In the genomic region with DNA sequence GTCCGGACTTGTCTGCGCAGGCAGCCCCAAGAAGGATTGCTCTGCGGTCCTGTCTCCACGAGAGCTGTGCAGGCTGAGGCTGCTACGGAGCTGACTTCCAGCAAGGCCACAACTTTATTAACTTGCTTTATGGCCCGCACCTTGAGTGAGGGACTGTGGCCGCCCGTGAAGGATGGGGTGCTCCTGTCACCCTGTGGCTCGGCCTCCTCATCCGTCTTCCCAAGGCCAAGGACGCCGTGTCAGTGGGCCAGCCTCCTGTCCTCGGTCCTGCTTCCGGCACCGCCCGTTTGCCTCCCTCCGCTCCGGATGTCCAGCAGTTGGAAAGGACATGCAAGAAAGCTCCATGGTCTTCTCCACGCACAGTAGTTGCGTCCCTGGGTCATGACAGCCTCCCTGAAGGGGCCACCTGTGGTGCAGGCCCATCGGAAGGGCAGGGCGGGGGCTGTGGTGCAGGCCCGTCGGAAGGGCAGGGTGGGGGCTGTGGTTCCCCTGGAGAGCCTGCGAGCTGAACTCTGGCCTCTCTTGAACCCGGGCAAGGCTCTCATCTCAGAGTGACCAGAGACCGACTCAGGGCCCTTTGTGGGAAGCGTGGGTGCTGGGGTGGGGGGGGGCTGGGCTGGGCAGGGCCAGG, we compare ENCODE assay signal across 31 cellular contexts.
DNase-seq lines count a peak whose midpoint lies in the region; ATAC-seq and TF ChIP-seq lines count a peak whose summit lies in the region.
"Had no signal": no experiment of that assay in that cellular context is flagged by ENCODE, and none has a peak within 500 bp of the region (broad histone marks: within the 10 kb centered on the region; RNA-seq: fewer than 3 reads in every experiment).

No MANE protein-coding gene starts in this region.

- 96% methylated on average over 10 of the region's 28 CpGs for WGBS in suprapubic skin

- TF ChIP-seq EP300 in suprapubic skin (IDR thresholded peaks at IDR 0.05) = no peak

- no peak for ATAC-seq in GM19035 (IDR thresholded peaks at IDR 0.05; ENCODE audit: unreplicated experiment)
- ATAC-seq: foreskin keratinocyte, pancreas had no signal

- peak in 2 of 3 donors; percentile 44 to 46 for DNase-seq in Peyer's patch
- peak; percentile 62 for DNase-seq in coronary artery (ENCODE audit: low spot score)
- DNase-seq in islet precursor cell = peak; percentile 41
- DNase-seq in suprapubic skin (ENCODE audit: low spot score in 2 of 2) = peak; percentile 51 to 75
- no peak for DNase-seq in amniotic stem cell (lab: John Stamatoyannopoulos, UW)
- no peak for DNase-seq in HK-2 (ENCODE audit: unreplicated experiment)
- DNase-seq: activated CD4-positive, alpha-beta T cell treated with anti-CD3 and anti-CD28 coated beads for 48 hours; activated CD8-positive, alpha-beta memory T cell treated with anti-CD3 and anti-CD28 coated beads for 24 hours; activated naive CD8-positive, alpha-beta T cell treated with anti-CD3 and anti-CD28 coated beads for 36 hours; activated T-cell treated with anti-CD3 and anti-CD28 coated beads for 4 hours; DND-41; esophagus squamous epithelium; foreskin keratinocyte; GF-D8; Kasumi-1; MV-4-11; NCI-H1436 treated with DMSO at 0.1 percent for 48 hours; NCI-H345; PC-9; SHP77 treated with DMSO at 0.1 percent for 48 hours; stimulated activated CD4-positive, alpha-beta T cell treated with anti-CD3 and anti-CD28 coated beads, Interleukin-12 subunit alpha, Interleukin-12 subunit beta, amount 100 ng/mL, for 4 hours; stimulated activated CD4-positive, alpha-beta T cell treated with anti-CD3 and anti-CD28 coated beads, Interleukin-2, amount 100 ng/mL, for 48 hours; stomach; WERI-Rb-1 had no signal

- H3K9me3 ChIP-seq in Peyer's patch (peaks cover 0 to 8% (median 0%) of the 10 kb centered on the region in 4 donors), suprapubic skin (no peaks in the 10 kb centered on the region)
- H3K9me3 ChIP-seq: ascending aorta, esophagus squamous epithelium, pancreas, stomach, thyroid gland had no signal

- H3K27ac ChIP-seq in Peyer's patch (no peak overlapping the region), coronary artery (no peak overlapping the region), suprapubic skin (no peak overlapping the region)
- H3K27ac ChIP-seq: C4-2B, cardiac muscle cell, foreskin keratinocyte, pancreas, PC-9, thyroid gland, WERI-Rb-1 had no signal

- no peak overlapping the region for H3K4me3 ChIP-seq in Peyer's patch
- H3K4me3 ChIP-seq in coronary artery = no peak overlapping the region
- no peak overlapping the region for H3K4me3 ChIP-seq in suprapubic skin
- H3K4me3 ChIP-seq: ascending aorta, cardiac muscle cell, esophagus squamous epithelium, heart right ventricle, pancreas, PC-9, stomach, thyroid gland had no signal

- no peaks in the 10 kb centered on the region for H3K27me3 ChIP-seq in Peyer's patch
- no peaks in the 10 kb centered on the region for H3K27me3 ChIP-seq in suprapubic skin
- H3K27me3 ChIP-seq: ascending aorta, cardiac muscle cell, esophagus squamous epithelium, foreskin keratinocyte, heart right ventricle, pancreas, stomach, thyroid gland had no signal

- peaks cover 0 to 11% (median 0%) of the 10 kb centered on the region in 4 donors for H3K4me1 ChIP-seq in Peyer's patch
- peaks cover 2% of the 10 kb centered on the region for H3K4me1 ChIP-seq in suprapubic skin
- H3K4me1 ChIP-seq: ascending aorta, foreskin keratinocyte, pancreas, thyroid gland had no signal

- no peak for TF ChIP-seq CTCF in Peyer's patch (IDR thresholded peaks at IDR 0.05)
- TF ChIP-seq CTCF in coronary artery (IDR thresholded peaks at IDR 0.05) = no peak
- no peak for TF ChIP-seq CTCF in suprapubic skin (IDR thresholded peaks at IDR 0.05)

- peaks cover 0 to 14% (median 0%) of the 10 kb centered on the region in 3 donors for H3K36me3 ChIP-seq in Peyer's patch
- H3K36me3 ChIP-seq in suprapubic skin = peaks cover 28% of the 10 kb centered on the region
- H3K36me3 ChIP-seq: cardiac muscle cell, pancreas, thyroid gland, WERI-Rb-1 had no signal

- TF ChIP-seq POLR2A in Peyer's patch (IDR thresholded peaks at IDR 0.05) (no peak), suprapubic skin (IDR thresholded peaks at IDR 0.05) (no peak)

Comparison
In these comparisons a context has a peak if more than half of its experiments do, and no peak if none do; other contexts are left out.
1. DNase-seq: peak in Peyer's patch (2 of 3), coronary artery (single experiment), islet precursor cell (single experiment) and suprapubic skin (2 of 2); none in amniotic stem cell (single experiment) and HK-2 (single experiment).